12 cellular contexts compared by ENCODE assay signal in genomic region chr7:47577351-47577919, GRCh38. TPM values are rescaled to one million over a fixed set of nuclear protein-coding genes. Genes with fewer than 3 reads are reported as not detected.
A peak's percentile ranks its signal among the peaks of the same experiment; 100 is the strongest.
DNase-seq lines count a peak whose midpoint lies in the region; ATAC-seq, FAIRE-seq and TF ChIP-seq lines count a peak whose summit lies in the region.
"Had no signal": no experiment of that assay in that cellular context is flagged by ENCODE, and none has a peak within 500 bp of the region (broad histone marks: within the 10 kb centered on the region; RNA-seq: fewer than 3 reads in every experiment).

No MANE protein-coding gene starts in this region.

- ATAC-seq in RWPE2 (ENCODE audit: low read depth) (no peak), left cardiac atrium (peak; percentile 14 to 39), psoas muscle (no peak), HG03378 (IDR thresholded peaks at IDR 0.05; ENCODE audit: unreplicated experiment) (no peak)
- no peak for ATAC-seq in activated T-cell treated with anti-CD3 and anti-CD28 coated beads, Interleukin-2, amount 50 U/mL, for 72 hours (replicated peaks in 1 of 2)

- WGBS in psoas muscle, 3 donors: 51 to 59% (median 59%) methylated on average over 14 of the region's 14 CpGs

- H3K36me3 ChIP-seq in RWPE2 (ENCODE audit: low read depth): peaks cover 24% of the 10 kb centered on the region
- H3K36me3 ChIP-seq in psoas muscle (ENCODE audit: insufficient read depth in 1 of 2, low read depth in 1 of 2): no peaks in the 10 kb centered on the region

- CTCF ChIA-PET in AG04450 (lab: Charles Lee): interaction anchor here (0.8 to 1.3 kb wide), 2 partner anchors 242 to 311 kb away, joined by 4 to 6 read pairs; no protein-coding TSS in a partner anchor

- H3K27me3 Mint-ChIP-seq in activated T-cell treated with anti-CD3 and anti-CD28 coated beads, Interleukin-2, amount 50 U/mL, for 72 hours (ENCODE audit: low read depth): peaks cover 21% of the 10 kb centered on the region

- H3K36me3 Mint-ChIP-seq in activated T-cell treated with anti-CD3 and anti-CD28 coated beads, Interleukin-2, amount 50 U/mL, for 72 hours (ENCODE audit: insufficient read depth in 2 of 2): no peaks in the 10 kb centered on the region

- H3K9me3 ChIP-seq in AG04450 (ENCODE audit: control insufficient read depth, insufficient read depth, low read length) (peaks cover 3% of the 10 kb centered on the region; the same call in 1 of the 2 replicates), RWPE2 (ENCODE audit: severe bottlenecking) (no peaks in the 10 kb centered on the region), psoas muscle (no peaks in the 10 kb centered on the region)

- H3K4me3 Mint-ChIP-seq in activated T-cell treated with anti-CD3 and anti-CD28 coated beads, Interleukin-2, amount 50 U/mL, for 72 hours: no peak overlapping the region
- H3K4me3 Mint-ChIP-seq: activated T-cell treated with anti-CD3 and anti-CD28 coated beads, Interleukin-2, amount 50 U/mL, for 24 hours had no signal

- H3K27ac ChIP-seq in AG04450 (ENCODE audit: low read depth, low read length) (peak overlapping the region; percentile 92), RWPE2 (ENCODE audit: poor library complexity, severe bottlenecking) (peak overlapping the region; percentile 88), psoas muscle (peak overlapping the region; percentile 77)

- H3K4me3 ChIP-seq in AG04450 (ENCODE audit: low read depth, low read length): peak overlapping the region; percentile 17
- H3K4me3 ChIP-seq in RWPE2 (ENCODE audit: severe bottlenecking): no peak overlapping the region
- H3K4me3 ChIP-seq in psoas muscle: peak overlapping the region; percentile 54

- peaks cover 8% of the 10 kb centered on the region for H3K4me1 Mint-ChIP-seq in activated T-cell treated with anti-CD3 and anti-CD28 coated beads, Interleukin-2, amount 50 U/mL, for 72 hours (ENCODE audit: low read depth)

- H3K27ac Mint-ChIP-seq in activated T-cell treated with anti-CD3 and anti-CD28 coated beads, Interleukin-2, amount 50 U/mL, for 72 hours: no peak overlapping the region
- H3K27ac Mint-ChIP-seq: activated T-cell treated with anti-CD3 and anti-CD28 coated beads, Interleukin-2, amount 50 U/mL, for 24 hours had no signal

- no peak for TF ChIP-seq CTCF in AG04450 (IDR thresholded peaks at IDR 0.05; ENCODE audit: low read depth, low read length)
- TF ChIP-seq CTCF in RWPE2 (IDR thresholded peaks at IDR 0.05; ENCODE audit: poor library complexity, severe bottlenecking): no peak
- TF ChIP-seq CTCF in psoas muscle (IDR thresholded peaks at IDR 0.05): no peak

- H3K9me3 Mint-ChIP-seq in activated T-cell treated with anti-CD3 and anti-CD28 coated beads, Interleukin-2, amount 50 U/mL, for 72 hours: no peaks in the 10 kb centered on the region
- H3K9me3 Mint-ChIP-seq: activated T-cell treated with anti-CD3 and anti-CD28 coated beads, Interleukin-2, amount 50 U/mL, for 24 hours had no signal

- POLR2A ChIA-PET in AG04450 (lab: Yijun Ruan, JAX): interaction anchor here (0.7 to 2.2 kb wide), 4 partner anchors 18 to 77 kb away, joined by 6 to 12 read pairs (median 9); no protein-coding TSS in a partner anchor

- DNase-seq in AG04450 (ENCODE audit: low read depth, low spot score) (no peak), RWPE2 (ENCODE audit: low spot score) (no peak), left cardiac atrium (no peak), psoas muscle (no peak), urothelium cell line (ENCODE audit: low spot score) (no peak)
- no peak for DNase-seq in activated naive CD4-positive, alpha-beta T cell treated with anti-CD3 and anti-CD28 coated beads, Interleukin-2, amount 50 U/mL, for 16 hours
- no peak for DNase-seq in activated T-cell treated with anti-CD3 and anti-CD28 coated beads, Interleukin-2, amount 50 U/mL, for 72 hours
- DNase-seq: activated T-cell treated with anti-CD3 and anti-CD28 coated beads, Interleukin-2, amount 50 U/mL, for 24 hours; NCI-H2029 treated with DMSO at 0.1 percent for 48 hours; T-helper 1 cell had no signal

- H3K4me1 ChIP-seq in RWPE2 (ENCODE audit: insufficient read depth, poor library complexity, severe bottlenecking): peaks cover 67% of the 10 kb centered on the region
- H3K4me1 ChIP-seq in psoas muscle: peaks cover 23% of the 10 kb centered on the region

- intact Hi-C loops in left cardiac atrium (cut with DNase I) (loop anchor here (5.0 to 10.0 kb wide), 2 partner anchors 130 to 133 kb away; no protein-coding TSS in a partner anchor), psoas muscle (cut with DNase I) (loop anchor here in 1 of 2 donors (10.0 kb wide), 2 partner anchors 133 to 237 kb away; no protein-coding TSS in a partner anchor)

- H3K27me3 ChIP-seq in AG04450 (ENCODE audit: control insufficient read depth, insufficient read depth, low read length) (no peaks in the 10 kb centered on the region), RWPE2 (ENCODE audit: insufficient read depth, poor library complexity, severe bottlenecking) (no peaks in the 10 kb centered on the region), psoas muscle (ENCODE audit: insufficient read depth in 3 of 3, low read length in 2 of 3) (no peaks in the 10 kb centered on the region)

- no peak for FAIRE-seq in urothelium cell line (lab: Jason Lieb, UNC)
- FAIRE-seq: GM12891 had no signal

RNA-seq across cellular contexts. Expression of gene TNS3, which starts 4.5 kb away (rescaled TPM):
- polyA plus RNA-seq in AG04450 (2011; rRNA removed) (121 and 131 TPM in 2 replicates), psoas muscle (10 to 100 TPM; 11.5 to 20.2 (median 12.5) TPM)
- 326 and 376 TPM in 2 replicates for polyA minus RNA-seq in AG04450 (2011; rRNA and poly(A)+ RNA removed)
- total RNA-seq in left cardiac atrium (10 to 100 TPM; 51.4 to 66.9 TPM), psoas muscle (10 to 100 TPM; 35.0 to 75.3 (median 45.6) TPM)
- 1 to 10 TPM in 1 of 2 donors, under 1 TPM in 1; 0.29 to 1.2 TPM for total RNA-seq in activated T-cell treated with anti-CD3 and anti-CD28 coated beads, Interleukin-2, amount 50 U/mL, for 72 hours

Comparison
In these comparisons a context has a peak if more than half of its experiments do, and no peak if none do; other contexts are left out.
1. ATAC-seq: peak in left cardiac atrium (2 of 2); none in RWPE2 (single experiment), psoas muscle (0 of 4), activated T-cell treated with anti-CD3 and anti-CD28 coated beads, Interleukin-2, amount 50 U/mL, for 72 hours (0 of 2) and HG03378 (single experiment).
2. RNA of gene TNS3, which starts 4.5 kb away (total RNA-seq): 51.4 to 66.9 TPM in left cardiac atrium and 35.0 to 75.3 TPM in psoas muscle; 0.29 to 1.2 TPM in activated T-cell treated with anti-CD3 and anti-CD28 coated beads, Interleukin-2, amount 50 U/mL, for 72 hours; every median in the first group is over 10 times any median in the second.
3. Peak in every context shown above with its lines, with median percentiles within 50 percentile points of each other: H3K27ac ChIP-seq.